8 cellular contexts compared by ENCODE assay signal in genomic region chr12:55738113-55739024, GRCh38. TPM values are rescaled to one million over a fixed set of nuclear protein-coding genes. Genes with fewer than 3 reads are reported as not detected.
DNase-seq lines count a peak whose midpoint lies in the region; ATAC-seq and TF ChIP-seq lines count a peak whose summit lies in the region.

No MANE protein-coding gene starts in this region.

- peak in 1 of 3 donors; percentile 14 for TF ChIP-seq POLR2A in body of pancreas (IDR thresholded peaks at IDR 0.05)

- TF ChIP-seq CTCF in body of pancreas (IDR thresholded peaks at IDR 0.05) = peak; percentile 59 to 97 (median 91)

- H3K4me1 ChIP-seq in body of pancreas (peaks cover 20% of the 10 kb centered on the region), iPS-15b (ENCODE audit: control insufficient read depth, insufficient read depth, low read length) (peaks cover 11% of the 10 kb centered on the region)

- H3K36me3 ChIP-seq in body of pancreas (replicated peaks in 1 of 2; ENCODE audit: insufficient read depth in 1 of 2, low read depth in 2 of 2) (no peaks in the 10 kb centered on the region), iPS-15b (ENCODE audit: control insufficient read depth, insufficient read depth, low read length) (no peaks in the 10 kb centered on the region)

- H3K27me3 ChIP-seq in body of pancreas (no peaks in the 10 kb centered on the region), iPS-15b (ENCODE audit: control insufficient read depth, insufficient read depth, low read length) (no peaks in the 10 kb centered on the region)

- peak overlapping the region; percentile 9 for H3K9ac ChIP-seq in iPS-15b (ENCODE audit: low read depth, low read length)

- intact Hi-C loops in body of pancreas (cut with DNase I) = no loop called here

- ATAC-seq in HG02970 (IDR thresholded peaks at IDR 0.05; ENCODE audit: low FRiP score, unreplicated experiment) (peak; percentile 74), body of pancreas (peak; percentile 62)

- WGBS in body of pancreas, 2 donors = 3 to 6% methylated on average over 13 to 14 of the region's 14 CpGs

- no peaks in the 10 kb centered on the region for H3K9me3 ChIP-seq in body of pancreas
- H3K9me3 ChIP-seq in iPS-15b (ENCODE audit: control insufficient read depth, insufficient read depth, low read length) = no peaks in the 10 kb centered on the region

- peak overlapping the region; percentile 23 to 80 (median 68) for H3K27ac ChIP-seq in body of pancreas

- H3K4me3 ChIP-seq in body of pancreas (peak overlapping the region in 1 of 2 donors; percentile 17), iPS-15b (ENCODE audit: low read depth, low read length) (peak overlapping the region; percentile 76), skeletal muscle cell (ENCODE audit: low read depth, low read length) (peak overlapping the region; percentile 85)

- DNase-seq in NCI-H2081 (lab: John Stamatoyannopoulos, UW) (peak; percentile 71 to 80), NCI-H2081 treated with DMSO at 0.1 percent for 48 hours (lab: John Stamatoyannopoulos, UW) (no peak), NCI-H187 (lab: John Stamatoyannopoulos, UW) (peak; percentile 71 to 84), T-helper 9 cell (peak; percentile 66), body of pancreas (peak; percentile 79 to 85 (median 82)), skeletal muscle cell (ENCODE audit: low read depth) (no peak)

RNA-seq across cellular contexts. Expression of gene GDF11, which starts 4.6 kb away (rescaled TPM):
- under 1 TPM; 0.33 to 0.78 TPM for total RNA-seq in body of pancreas

RNA-seq across cellular contexts. Expression of gene CD63, which starts 9.6 kb away (rescaled TPM):
- total RNA-seq in body of pancreas = 100 to 1,000 TPM; 341 to 511 TPM

RNA-seq across cellular contexts. Expression of gene RDH5, which starts 18.2 kb away (rescaled TPM):
- 10 to 100 TPM in 1 of 2 donors, 1 to 10 TPM in 1; 4.2 to 20.4 TPM for total RNA-seq in body of pancreas

RNA-seq across cellular contexts. Expression of gene BLOC1S1, which starts 22.5 kb away (rescaled TPM):
- total RNA-seq in body of pancreas = 100 to 1,000 TPM in 1 of 2 donors, 10 to 100 TPM in 1; 86.1 to 105 TPM

RNA-seq across cellular contexts. Expression of gene ITGA7, which starts 30.7 kb away (rescaled TPM):
- 10 to 100 TPM; 11.4 to 52.1 TPM for total RNA-seq in body of pancreas

Comparison
In these comparisons a context has a peak if more than half of its experiments do, and no peak if none do; other contexts are left out.
1. DNase-seq: peak in NCI-H2081 (2 of 2), NCI-H187 (2 of 2), T-helper 9 cell (single experiment) and body of pancreas (4 of 4); none in NCI-H2081 treated with DMSO at 0.1 percent for 48 hours (single experiment) and skeletal muscle cell (single experiment).